Comparison of ENCODE assay signal across 8 cellular contexts in genomic region chr1:155002479-155003226, GRCh38. TPM values are rescaled to one million over a fixed set of nuclear protein-coding genes. Genes with fewer than 3 reads are reported as not detected.
DNase-seq lines count a peak whose midpoint lies in the region; ATAC-seq and TF ChIP-seq lines count a peak whose summit lies in the region.

Gene ZBTB7B (plus strand): TSS chr1:155002802. CDS start chr1:155014661, 11,859 bp downstream.

- no peaks in the 10 kb centered on the region for H3K9me3 ChIP-seq in right atrium auricular region

- no peaks in the 10 kb centered on the region for H3K36me3 Mint-ChIP-seq in activated naive CD8-positive, alpha-beta T cell treated with anti-CD3 and anti-CD28 coated beads, Interleukin-2, amount 50 U/mL, for 24 hours (ENCODE audit: low read depth)

- ATAC-seq in activated naive CD8-positive, alpha-beta T cell treated with anti-CD3 and anti-CD28 coated beads, Interleukin-2, amount 50 U/mL, for 24 hours, result no peak

- H3K4me1 ChIP-seq in right atrium auricular region, result peaks cover 0 to 58% of the 10 kb centered on the region in 2 donors

- TF ChIP-seq CTCF in right atrium auricular region (IDR thresholded peaks at IDR 0.05), result no peak

- peak within 1 kb of the TSS; percentile 98 to 99 for H3K27ac ChIP-seq in right atrium auricular region

- peak; percentile 86 for DNase-seq in NOMO-1 treated with DMSO at 0.1 percent for 48 hours (lab: John Stamatoyannopoulos, UW; ENCODE audit: unreplicated experiment)
- DNase-seq in NOMO-1 treated with dmso at 0.1 percent for 144 hours (lab: John Stamatoyannopoulos, UW; ENCODE audit: unreplicated experiment), result no peak
- no peak for DNase-seq in LHCN-M2 (ENCODE audit: low read depth)
- DNase-seq in activated naive CD8-positive, alpha-beta T cell treated with anti-CD3 and anti-CD28 coated beads, Interleukin-2, amount 50 U/mL, for 24 hours, result peak; percentile 25
- DNase-seq in right atrium auricular region (ENCODE audit: low spot score), result no peak
- no peak for DNase-seq in pulmonary artery endothelial cell (ENCODE audit: low read depth, low spot score)
- DNase-seq in NCI-H226, result no peak
- DNase-seq in DMS153 (lab: John Stamatoyannopoulos, UW), result no peak

- H3K4me1 Mint-ChIP-seq in activated naive CD8-positive, alpha-beta T cell treated with anti-CD3 and anti-CD28 coated beads, Interleukin-2, amount 50 U/mL, for 24 hours, result peaks cover 62% of the 10 kb centered on the region

- H3K36me3 ChIP-seq in right atrium auricular region, result no peaks in the 10 kb centered on the region

- H3K4me3 ChIP-seq in right atrium auricular region, result peak within 1 kb of the TSS; percentile 87 to 92

- peak within 1 kb of the TSS; percentile 89 for H3K27ac Mint-ChIP-seq in activated naive CD8-positive, alpha-beta T cell treated with anti-CD3 and anti-CD28 coated beads, Interleukin-2, amount 50 U/mL, for 24 hours

- no peaks in the 10 kb centered on the region for H3K27me3 ChIP-seq in right atrium auricular region

- no peaks in the 10 kb centered on the region for H3K27me3 Mint-ChIP-seq in activated naive CD8-positive, alpha-beta T cell treated with anti-CD3 and anti-CD28 coated beads, Interleukin-2, amount 50 U/mL, for 24 hours

- H3K4me3 Mint-ChIP-seq in activated naive CD8-positive, alpha-beta T cell treated with anti-CD3 and anti-CD28 coated beads, Interleukin-2, amount 50 U/mL, for 24 hours, result peak within 1 kb of the TSS; percentile 88

- no peaks in the 10 kb centered on the region for H3K9me3 Mint-ChIP-seq in activated naive CD8-positive, alpha-beta T cell treated with anti-CD3 and anti-CD28 coated beads, Interleukin-2, amount 50 U/mL, for 24 hours

RNA-seq across cellular contexts. Expression of gene ZBTB7B, which starts in this region (rescaled TPM):
- total RNA-seq in LHCN-M2 (2014; rRNA removed), result 18.9 and 19.5 TPM in 2 replicates
- polyA plus RNA-seq in LHCN-M2 (2012), result 13.9 TPM
- total RNA-seq in right atrium auricular region, result 10 to 100 TPM; 30.3 to 53.4 TPM
- 11.5 and 22.2 TPM in 2 replicates for total RNA-seq in pulmonary artery endothelial cell

Comparison
In these comparisons a context has a peak if more than half of its experiments do, and no peak if none do; other contexts are left out.
1. DNase-seq: peak in NOMO-1 treated with DMSO at 0.1 percent for 48 hours (single experiment) and activated naive CD8-positive, alpha-beta T cell treated with anti-CD3 and anti-CD28 coated beads, Interleukin-2, amount 50 U/mL, for 24 hours (single experiment); none in NOMO-1 treated with dmso at 0.1 percent for 144 hours (single experiment), LHCN-M2 (single experiment), right atrium auricular region (single experiment), pulmonary artery endothelial cell (single experiment), NCI-H226 (single experiment) and DMS153 (single experiment).